ENCODE assay signal across 13 cellular contexts in the genomic region with DNA sequence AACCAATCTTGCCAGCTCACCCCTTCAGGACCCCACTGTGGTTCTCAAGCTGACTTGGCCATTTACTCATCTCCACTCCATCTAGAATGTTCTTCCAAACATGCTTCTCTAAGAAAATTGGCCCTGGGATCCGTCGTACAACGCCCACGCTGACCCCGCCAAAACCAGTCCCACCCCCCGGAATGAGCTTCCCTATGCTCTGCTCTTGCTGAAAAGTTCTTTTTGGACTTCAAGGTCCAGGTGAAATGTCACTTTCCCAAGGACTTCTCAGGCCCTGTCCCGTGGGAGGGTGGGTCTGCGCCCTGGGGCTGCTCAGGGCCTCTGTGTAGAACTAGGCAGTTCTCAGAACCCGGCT.
"Had no signal": no experiment of that assay in that cellular context is flagged by ENCODE, and none has a peak within 500 bp of the region (broad histone marks: within the 10 kb centered on the region; RNA-seq: fewer than 3 reads in every experiment).

No MANE protein-coding gene starts in this region.

- H3K9ac ChIP-seq: parathyroid adenoma had no signal

- H3K4me1 ChIP-seq: body of pancreas, parathyroid adenoma had no signal

- DNase-seq: activated CD8-positive, alpha-beta T cell treated with anti-CD3 and anti-CD28 coated beads, Interleukin-2, amount 10 ng/mL, durations not matched to agents 7 days and 5 days; effector memory CD8-positive, alpha-beta T cell; foreskin melanocyte; left colon; naive thymus-derived CD8-positive, alpha-beta T cell; thyroid gland had no signal

- H3K9me3 Mint-ChIP-seq: activated naive CD4-positive, alpha-beta T cell treated with anti-CD3 and anti-CD28 coated beads, Interleukin-2, amount 50 U/mL, for 72 hours; central memory CD8-positive, alpha-beta T cell; effector memory CD8-positive, alpha-beta T cell; naive thymus-derived CD8-positive, alpha-beta T cell; WTC11 had no signal

- FAIRE-seq: urothelium cell line had no signal

- H3K36me3 Mint-ChIP-seq: activated naive CD4-positive, alpha-beta T cell treated with anti-CD3 and anti-CD28 coated beads, Interleukin-2, amount 50 U/mL, for 72 hours; WTC11 had no signal

- ATAC-seq: body of pancreas; effector memory CD8-positive, alpha-beta T cell; left colon; WTC11 had no signal

- H3K9me3 ChIP-seq: body of pancreas, neutrophil, thyroid gland had no signal

- H3K27me3 ChIP-seq: body of pancreas, thyroid gland had no signal

- H3K27ac ChIP-seq: body of pancreas, neutrophil, parathyroid adenoma, thyroid gland had no signal

- H3K27ac Mint-ChIP-seq: activated CD8-positive, alpha-beta T cell treated with anti-CD3 and anti-CD28 coated beads, Interleukin-2, amount 10 ng/mL, durations not matched to agents 7 days and 5 days; activated naive CD4-positive, alpha-beta T cell treated with anti-CD3 and anti-CD28 coated beads, Interleukin-2, amount 50 U/mL, for 72 hours; effector memory CD8-positive, alpha-beta T cell; WTC11 had no signal

- H3K27me3 Mint-ChIP-seq: central memory CD8-positive, alpha-beta T cell; effector memory CD8-positive, alpha-beta T cell; naive thymus-derived CD8-positive, alpha-beta T cell had no signal

- H3K4me3 ChIP-seq: body of pancreas, thyroid gland had no signal

- H3K36me3 ChIP-seq: neutrophil, thyroid gland had no signal

- H2AFZ ChIP-seq: parathyroid adenoma had no signal

- H3K4me3 Mint-ChIP-seq: activated CD8-positive, alpha-beta T cell treated with anti-CD3 and anti-CD28 coated beads, Interleukin-2, amount 10 ng/mL, durations not matched to agents 7 days and 5 days; central memory CD8-positive, alpha-beta T cell; effector memory CD8-positive, alpha-beta T cell; naive thymus-derived CD8-positive, alpha-beta T cell; WTC11 had no signal
